8 cellular contexts compared by ENCODE assay signal in genomic region chr9:37079370-37080164, GRCh38. TPM values are rescaled to one million over a fixed set of nuclear protein-coding genes. Genes with fewer than 3 reads are reported as not detected.
DNase-seq lines count a peak whose midpoint lies in the region; ATAC-seq and TF ChIP-seq lines count a peak whose summit lies in the region.

No MANE protein-coding gene starts in this region.

- intact Hi-C loops in activated CD4-positive, alpha-beta T cell treated with anti-CD3 and anti-CD28 coated beads for 36 hours (cut with DNase I, micrococcal nuclease) = loop anchor here (1.0 to 5.0 kb wide), 14 partner anchors 41 to 406 kb away; partner anchors contain the start of genes ZCCHC7 (in 2 of the 2), GRHPR (in 1 of the 2), POLR1E (in 1 of the 2) and ZBTB5 (in 1 of the 2)

- peaks cover 15% of the 10 kb centered on the region for H3K36me3 Mint-ChIP-seq in activated CD4-positive, alpha-beta T cell treated with anti-CD3 and anti-CD28 coated beads for 36 hours (ENCODE audit: low read depth)

- DNase-seq in Ammon's horn (ENCODE audit: low spot score) (peak; percentile 97), GM19238 (ENCODE audit: insufficient read length, low spot score) (peak; percentile 79), NCI-H510A treated with DMSO at 0.1 percent for 48 hours (lab: John Stamatoyannopoulos, UW) (peak; percentile 93), choroid plexus epithelial cell (ENCODE audit: low read depth) (peak; percentile 94), kidney epithelial cell (ENCODE audit: low read depth) (peak; percentile 69)
- peak; percentile 97 for DNase-seq in activated CD4-positive, alpha-beta T cell treated with anti-CD3 and anti-CD28 coated beads for 36 hours
- peak; percentile 94 for DNase-seq in stimulated activated CD4-positive, alpha-beta T cell treated with anti-CD3 and anti-CD28 coated beads, Interleukin-15, amount 100 ng/mL, for 24 hours

- H3K36me3 ChIP-seq in kidney epithelial cell (ENCODE audit: control insufficient read depth, insufficient read depth, low read length) = no peaks in the 10 kb centered on the region

- TF ChIP-seq CTCF in choroid plexus epithelial cell (conservative IDR thresholded peaks at IDR 0.05; ENCODE audit: low read depth, low read length) (no peak), kidney epithelial cell (IDR thresholded peaks at IDR 0.05; ENCODE audit: insufficient read depth, low read length, poor library complexity, severe bottlenecking) (no peak)

- H3K4me3 ChIP-seq in choroid plexus epithelial cell (ENCODE audit: low read depth, low read length) (peak overlapping the region; percentile 96), kidney epithelial cell (ENCODE audit: low read depth, low read length) (peak overlapping the region; percentile 86)

- H3K27me3 Mint-ChIP-seq in activated CD4-positive, alpha-beta T cell treated with anti-CD3 and anti-CD28 coated beads for 36 hours = peaks cover 3% of the 10 kb centered on the region

- CTCF ChIA-PET in activated CD4-positive, alpha-beta T cell treated with anti-CD3 and anti-CD28 coated beads for 36 hours (lab: Charles Lee) = interaction anchor here (0.6 to 1.3 kb wide), 6 partner anchors 10 to 222 kb away, joined by 3 to 5 read pairs (median 4); no protein-coding TSS in a partner anchor

- peak overlapping the region; percentile 94 for H3K4me3 Mint-ChIP-seq in activated CD4-positive, alpha-beta T cell treated with anti-CD3 and anti-CD28 coated beads for 36 hours

- POLR2A ChIA-PET in activated CD4-positive, alpha-beta T cell treated with anti-CD3 and anti-CD28 coated beads for 36 hours (lab: Charles Lee) = interaction anchor here (0.5 to 1.5 kb wide), 4 partner anchors 41 to 279 kb away, joined by 3 to 9 read pairs (median 4); partner anchors contain the start of gene ZCCHC7

- peak overlapping the region; percentile 96 for H3K27ac Mint-ChIP-seq in activated CD4-positive, alpha-beta T cell treated with anti-CD3 and anti-CD28 coated beads for 36 hours

- H3K9me3 Mint-ChIP-seq in activated CD4-positive, alpha-beta T cell treated with anti-CD3 and anti-CD28 coated beads for 36 hours (ENCODE audit: low read depth) = no peaks in the 10 kb centered on the region

- ATAC-seq in HG03439 (IDR thresholded peaks at IDR 0.05; ENCODE audit: unreplicated experiment) = peak; percentile 84
- peak; percentile 98 for ATAC-seq in activated CD4-positive, alpha-beta T cell treated with anti-CD3 and anti-CD28 coated beads for 36 hours

- no peaks in the 10 kb centered on the region for H3K27me3 ChIP-seq in kidney epithelial cell (ENCODE audit: control insufficient read depth, insufficient read depth, low read length)

- peaks cover 42% of the 10 kb centered on the region for H3K4me1 Mint-ChIP-seq in activated CD4-positive, alpha-beta T cell treated with anti-CD3 and anti-CD28 coated beads for 36 hours

RNA-seq across cellular contexts. Expression of gene ZCCHC7, which starts 40.8 kb away (rescaled TPM):
- 10 to 100 TPM; 29.9 to 50.2 TPM for total RNA-seq in activated CD4-positive, alpha-beta T cell treated with anti-CD3 and anti-CD28 coated beads for 36 hours
- 18.0 and 20.2 TPM in 2 replicates for total RNA-seq in kidney epithelial cell

RNA-seq across cellular contexts. Expression of gene PAX5, which starts 45.5 kb away (rescaled TPM):
- under 1 TPM; 0.21 to 0.51 TPM for total RNA-seq in activated CD4-positive, alpha-beta T cell treated with anti-CD3 and anti-CD28 coated beads for 36 hours
- total RNA-seq in kidney epithelial cell = not detected in 2 replicates

Comparison
In these comparisons a context has a peak if more than half of its experiments do, and no peak if none do; other contexts are left out.
1. Peak in every context shown above with its lines: DNase-seq, ATAC-seq and H3K4me3 ChIP-seq.